In the genomic region with DNA sequence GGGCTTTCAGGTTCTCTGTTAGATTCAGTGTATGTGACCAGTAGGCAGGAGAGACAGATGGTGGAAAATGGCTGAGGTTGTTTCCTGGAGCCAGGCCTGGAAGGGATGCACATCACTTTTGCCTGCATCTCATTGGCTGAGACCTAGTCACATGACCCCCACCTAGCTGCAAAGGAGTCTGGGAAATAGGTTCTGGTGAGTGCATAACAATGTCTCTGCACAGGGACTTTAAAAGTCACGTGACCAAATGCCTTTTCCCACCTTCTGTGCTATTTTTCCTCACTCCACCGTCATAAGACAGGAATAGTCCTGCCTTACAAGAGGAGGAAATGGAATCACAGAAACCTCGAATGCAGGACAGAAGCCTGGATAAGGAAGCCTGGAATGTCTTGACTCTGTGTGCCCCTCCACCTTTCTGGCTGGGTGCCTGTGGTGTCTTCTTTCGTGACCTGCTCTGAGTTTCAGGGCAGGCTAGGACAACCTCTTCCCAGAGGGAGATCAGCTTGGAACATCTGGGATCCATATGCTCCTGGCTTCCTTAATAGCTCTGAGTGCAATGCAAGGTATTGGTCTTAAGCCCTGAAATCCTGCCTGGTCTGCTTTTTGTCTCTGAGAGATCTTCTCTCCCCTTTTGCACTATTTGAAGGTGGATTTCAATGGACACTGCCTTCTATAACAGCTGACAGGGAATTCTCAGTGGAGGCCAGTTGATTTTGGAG, we compare ENCODE assay signal across 1 cellular context.
TF ChIP-seq lines count a peak whose summit lies in the region.

No MANE protein-coding gene starts in this region.

TF ChIP-seq in HepG2, 621 proteins besides CTCF, POLR2A, EP300 and RAD21 (continued from another document):
- TF ChIP-seq, protein P1, sequence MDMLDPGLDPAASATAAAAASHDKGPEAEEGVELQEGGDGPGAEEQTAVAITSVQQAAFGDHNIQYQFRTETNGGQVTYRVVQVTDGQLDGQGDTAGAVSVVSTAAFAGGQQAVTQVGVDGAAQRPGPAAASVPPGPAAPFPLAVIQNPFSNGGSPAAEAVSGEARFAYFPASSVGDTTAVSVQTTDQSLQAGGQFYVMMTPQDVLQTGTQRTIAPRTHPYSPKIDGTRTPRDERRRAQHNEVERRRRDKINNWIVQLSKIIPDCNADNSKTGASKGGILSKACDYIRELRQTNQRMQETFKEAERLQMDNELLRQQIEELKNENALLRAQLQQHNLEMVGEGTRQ (IDR thresholded peaks at IDR 0.05; ENCODE audit: low read depth, low read length): peak; percentile 69
- TF ChIP-seq, protein P1 (CRISPR knock-in tag; IDR thresholded peaks at IDR 0.05; ENCODE audit: borderline replicate concordance): no peak
TF ChIP-seq in HepG2: peak in this region for 2.
